14 cellular contexts compared by ENCODE assay signal in the genomic region with DNA sequence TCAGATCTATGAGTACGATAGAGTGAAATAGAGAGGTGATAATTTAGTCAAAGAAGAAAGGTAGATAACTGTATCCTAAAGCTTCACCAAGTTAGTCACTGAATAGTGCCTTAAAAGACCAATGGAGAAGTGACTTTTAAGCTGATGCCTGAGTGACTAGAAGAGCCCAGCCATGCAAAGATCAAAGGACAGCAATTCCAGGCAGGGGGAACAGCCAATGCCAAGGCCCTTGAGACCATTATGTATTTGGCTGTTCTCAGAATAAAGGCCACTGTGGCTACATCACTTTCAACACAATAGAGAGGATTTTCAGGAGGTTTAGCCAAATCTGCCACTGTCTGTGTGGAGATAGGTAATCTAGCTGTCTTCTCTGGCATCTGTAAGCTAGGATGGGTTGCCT.
"Had no signal": no experiment of that assay in that cellular context is flagged by ENCODE, and none has a peak within 500 bp of the region (broad histone marks: within the 10 kb centered on the region; RNA-seq: fewer than 3 reads in every experiment).

No MANE protein-coding gene starts in this region.

- ATAC-seq: heart left ventricle, left ventricle myocardium superior, T-helper 17 cell had no signal

- H3K27me3 ChIP-seq: esophagus muscularis mucosa, heart left ventricle, sigmoid colon, stomach, tibial artery, uterus had no signal

- H3K4me3 ChIP-seq: esophagus muscularis mucosa, heart left ventricle, sigmoid colon, stomach, tibial artery, uterus had no signal

- H3K27ac Mint-ChIP-seq: activated naive CD4-positive, alpha-beta T cell treated with anti-CD3 and anti-CD28 coated beads, Interleukin-2, amount 50 U/mL, for 24 hours; T-helper 17 cell had no signal

- H3K4me3 Mint-ChIP-seq: activated naive CD4-positive, alpha-beta T cell treated with anti-CD3 and anti-CD28 coated beads, Interleukin-2, amount 50 U/mL, for 24 hours; T-helper 17 cell had no signal

- H3K27ac ChIP-seq: esophagus muscularis mucosa, heart left ventricle, sigmoid colon, stomach had no signal

- H3K36me3 ChIP-seq: esophagus muscularis mucosa, heart left ventricle, sigmoid colon, stomach, tibial artery, uterus had no signal

- H3K27me3 Mint-ChIP-seq: activated naive CD4-positive, alpha-beta T cell treated with anti-CD3 and anti-CD28 coated beads, Interleukin-2, amount 50 U/mL, for 24 hours; T-helper 17 cell had no signal

- DNase-seq: activated CD4-positive, alpha-beta T cell treated with anti-CD3 and anti-CD28 coated beads, Interleukin-2, amount 50 U/mL, for 1 hour; activated CD4-positive, CD25-positive, alpha-beta regulatory T cell; amniotic stem cell; heart left ventricle; islet precursor cell; left ventricle myocardium superior; sigmoid colon; stimulated activated CD8-positive, alpha-beta memory T cell treated with anti-CD3 and anti-CD28 coated beads, Interleukin-4, amount 100 ng/mL, for 48 hours; stomach; T-helper 17 cell; tibial artery; uterus had no signal

- H3K4me1 Mint-ChIP-seq: activated naive CD4-positive, alpha-beta T cell treated with anti-CD3 and anti-CD28 coated beads, Interleukin-2, amount 50 U/mL, for 24 hours; T-helper 17 cell had no signal

- H3K9me3 ChIP-seq: esophagus muscularis mucosa, heart left ventricle, sigmoid colon, stomach, tibial artery, uterus had no signal
